Comparison of ENCODE assay signal across 26 cellular contexts in genomic region chr2:26916128-26916692, GRCh38.
"Had no signal": no experiment of that assay in that cellular context is flagged by ENCODE, and none has a peak within 500 bp of the region (broad histone marks: within the 10 kb centered on the region; RNA-seq: fewer than 3 reads in every experiment).

No MANE protein-coding gene starts in this region.

- ATAC-seq: K562, Panc1, Right ventricle myocardium inferior, T-cell had no signal

- H3K4me1 ChIP-seq: adrenal gland had no signal

- H3K4me3 ChIP-seq: adrenal gland, K562, SK-N-MC had no signal

- H3K27ac ChIP-seq: adrenal gland, SK-N-MC had no signal

- FAIRE-seq: TTC549 had no signal

- H3K27ac Mint-ChIP-seq: activated CD4-positive, alpha-beta memory T cell treated with anti-CD3 and anti-CD28 coated beads for 36 hours; activated CD4-positive, alpha-beta T cell treated with anti-CD3 and anti-CD28 coated beads, Interleukin-2, amount 10 ng/mL, durations not matched to agents 7 days and 5 days; activated naive CD8-positive, alpha-beta T cell treated with anti-CD3 and anti-CD28 coated beads, Interleukin-2, amount 10 ng/mL, durations not matched to agents 7 days and 5 days; T-cell had no signal

- H3K36me3 ChIP-seq: adrenal gland had no signal

- H3K4me1 Mint-ChIP-seq: activated CD4-positive, alpha-beta T cell treated with anti-CD3 and anti-CD28 coated beads, Interleukin-2, amount 10 ng/mL, durations not matched to agents 7 days and 5 days; activated naive CD8-positive, alpha-beta T cell treated with anti-CD3 and anti-CD28 coated beads, Interleukin-2, amount 10 ng/mL, durations not matched to agents 7 days and 5 days; T-cell had no signal

- H3K9me3 Mint-ChIP-seq: activated CD4-positive, alpha-beta memory T cell treated with anti-CD3 and anti-CD28 coated beads for 36 hours; activated CD4-positive, alpha-beta T cell treated with anti-CD3 and anti-CD28 coated beads, Interleukin-2, amount 10 ng/mL, durations not matched to agents 7 days and 5 days; activated naive CD8-positive, alpha-beta T cell treated with anti-CD3 and anti-CD28 coated beads, Interleukin-2, amount 10 ng/mL, durations not matched to agents 7 days and 5 days; T-cell had no signal

- DNase-seq: activated CD4-positive, alpha-beta memory T cell treated with anti-CD3 and anti-CD28 coated beads for 36 hours; activated CD4-positive, alpha-beta T cell treated with anti-CD3 and anti-CD28 coated beads, Interleukin-2, amount 10 ng/mL, durations not matched to agents 7 days and 5 days; activated CD4-positive, CD25-positive, alpha-beta regulatory T cell; activated naive CD4-positive, alpha-beta T cell treated with anti-CD3 and anti-CD28 coated beads, Interleukin-2, amount 50 U/mL, for 16 hours; activated naive CD8-positive, alpha-beta T cell treated with anti-CD3 and anti-CD28 coated beads, Interleukin-2, amount 10 ng/mL, durations not matched to agents 7 days and 5 days; adrenal gland; anterior cingulate cortex; Karpas-422; NCI-H1092; NCI-H1417; NCI-H1930; NCI-H2171; NCI-H226; NCI-H510A treated with DMSO at 0.1 percent for 48 hours; NCI-H69; NK-92 treated with Interleukin-12 subunit alpha and Interleukin-12 subunit beta, amount 100 ng/mL, for 24 hours; OCI-M1; RPMI8226; T-cell; T-helper 2 cell; T1000 had no signal

- H3K36me3 Mint-ChIP-seq: activated CD4-positive, alpha-beta memory T cell treated with anti-CD3 and anti-CD28 coated beads for 36 hours; activated naive CD8-positive, alpha-beta T cell treated with anti-CD3 and anti-CD28 coated beads, Interleukin-2, amount 10 ng/mL, durations not matched to agents 7 days and 5 days; T-cell had no signal

- H3K9me3 ChIP-seq: adrenal gland had no signal

- H3K4me3 Mint-ChIP-seq: activated CD4-positive, alpha-beta memory T cell treated with anti-CD3 and anti-CD28 coated beads for 36 hours; activated CD4-positive, alpha-beta T cell treated with anti-CD3 and anti-CD28 coated beads, Interleukin-2, amount 10 ng/mL, durations not matched to agents 7 days and 5 days; activated naive CD8-positive, alpha-beta T cell treated with anti-CD3 and anti-CD28 coated beads, Interleukin-2, amount 10 ng/mL, durations not matched to agents 7 days and 5 days; T-cell had no signal
